8 cellular contexts compared by ENCODE assay signal in genomic region chr10:44878704-44879530, GRCh38. TPM values are rescaled to one million over a fixed set of nuclear protein-coding genes. Genes with fewer than 3 reads are reported as not detected.
DNase-seq lines count a peak whose midpoint lies in the region; ATAC-seq, FAIRE-seq and TF ChIP-seq lines count a peak whose summit lies in the region.

No MANE protein-coding gene starts in this region.

- peak overlapping the region; percentile 80 for H3K4me2 ChIP-seq in HepG2 (ENCODE audit: low read depth, low read length)

- H2AFZ ChIP-seq in HepG2 (ENCODE audit: low read length) = no peak overlapping the region

- no peak for FAIRE-seq in HepG2 (lab: Jason Lieb, UNC)

- TF ChIP-seq CTCF in GM06990 (IDR thresholded peaks at IDR 0.05; ENCODE audit: insufficient read depth, low read length, poor library complexity, severe bottlenecking) = no peak
- TF ChIP-seq CTCF in HepG2 (CRISPR knock-in tag; IDR thresholded peaks at IDR 0.05) = peak; percentile 24; the same call in 1 of the 2 replicates

- CTCF ChIA-PET in activated CD4-positive, alpha-beta memory T cell treated with anti-CD3 and anti-CD28 coated beads, Interleukin-2, amount 10 ng/mL, durations not matched to agents 7 days and 5 days (lab: Charles Lee) = interaction anchor here (0.8 kb wide), 1 partner anchor 15 kb away, joined by 5 read pairs; no protein-coding TSS in a partner anchor
- CTCF ChIA-PET in HepG2 (lab: Yijun Ruan, JAX; ENCODE audit: low intra/inter-chr PET ratio, low total read pairs) = no interaction called here

- no peaks in the 10 kb centered on the region; the same call in none of the 2 replicates for H3K27me3 ChIP-seq in GM06990 (replicated peaks; ENCODE audit: control insufficient read depth, insufficient read depth, low read length)
- peaks cover 3 to 8% of the 10 kb centered on the region in 2 donors for H3K27me3 ChIP-seq in duodenal mucosa (ENCODE audit: control insufficient read depth in 1 of 2, insufficient read depth in 2 of 2, low read length in 2 of 2)
- H3K27me3 ChIP-seq in HepG2 (ENCODE audit: control insufficient read depth in 1 of 2, insufficient read depth in 2 of 2, low read length in 2 of 2) = peaks cover 0 to 38% of the 10 kb centered on the region in 2 experiments; a peak in 3 of 5 replicates

- H3K27me3 Mint-ChIP-seq in activated CD4-positive, alpha-beta memory T cell treated with anti-CD3 and anti-CD28 coated beads, Interleukin-2, amount 10 ng/mL, durations not matched to agents 7 days and 5 days = peaks cover 13% of the 10 kb centered on the region

- H3K36me3 ChIP-seq in GM06990 (ENCODE audit: control insufficient read depth, insufficient read depth, low read length) = no peaks in the 10 kb centered on the region
- no peaks in the 10 kb centered on the region for H3K36me3 ChIP-seq in duodenal mucosa (ENCODE audit: control insufficient read depth in 1 of 2, insufficient read depth in 2 of 2, low read length in 2 of 2)
- no peaks in the 10 kb centered on the region for H3K36me3 ChIP-seq in HepG2 (replicated peaks in 1 of 2; ENCODE audit: control insufficient read depth in 1 of 2, insufficient read depth in 2 of 2, low read length in 2 of 2)

- no peaks in the 10 kb centered on the region for H3K9me3 ChIP-seq in duodenal mucosa (ENCODE audit: control insufficient read depth in 1 of 2, low read length in 2 of 2)
- H3K9me3 ChIP-seq in HepG2 (ENCODE audit: low read length) = no peaks in the 10 kb centered on the region

- TF ChIP-seq EP300 in HepG2 (IDR thresholded peaks at IDR 0.05; ENCODE audit: low read depth in 2 of 2, low read length in 2 of 2) (no peak), HepG2 (CRISPR knock-in tag; IDR thresholded peaks at IDR 0.05; ENCODE audit: borderline replicate concordance) (no peak)

- intact Hi-C loops in HepG2 (cut with micrococcal nuclease; ENCODE audit: unreplicated experiment) = no loop called here

- POLR2A ChIA-PET in activated CD4-positive, alpha-beta memory T cell treated with anti-CD3 and anti-CD28 coated beads, Interleukin-2, amount 10 ng/mL, durations not matched to agents 7 days and 5 days (lab: Charles Lee) = no interaction called here
- POLR2A ChIA-PET in HepG2 (lab: Yijun Ruan, JAX) = no interaction called here

- H3K9me3 Mint-ChIP-seq in activated CD4-positive, alpha-beta memory T cell treated with anti-CD3 and anti-CD28 coated beads, Interleukin-2, amount 10 ng/mL, durations not matched to agents 7 days and 5 days = no peaks in the 10 kb centered on the region

- DNase-seq in GM06990 (ENCODE audit: extremely low read depth, insufficient read length) = peak; percentile 53
- DNase-seq in NCI-H446 (lab: John Stamatoyannopoulos, UW) = peak; percentile 1 to 72
- DNase-seq in activated CD4-positive, alpha-beta memory T cell treated with anti-CD3 and anti-CD28 coated beads, Interleukin-2, amount 10 ng/mL, durations not matched to agents 7 days and 5 days = peak; percentile 77
- DNase-seq in HepG2 (ENCODE audit: low spot score) = peak; percentile 49
- peak; percentile 72 to 74 for DNase-seq in stimulated activated CD4-positive, alpha-beta T cell treated with anti-CD3 and anti-CD28 coated beads, Interleukin-1b, Interleukin-23, amount 100 ng/mL, for 4 hours (ENCODE audit: low read depth in 2 of 2)
- no peak for DNase-seq in RPMI8226

- H3K4me1 ChIP-seq in duodenal mucosa (ENCODE audit: control insufficient read depth in 1 of 2, insufficient read depth in 2 of 2, low read length in 2 of 2) (peaks cover 4 to 9% of the 10 kb centered on the region in 2 donors), HepG2 (ENCODE audit: insufficient read depth, low read length) (peaks cover 19% of the 10 kb centered on the region)

- H4K20me1 ChIP-seq in HepG2 (ENCODE audit: insufficient read depth, low read length) = no peaks in the 10 kb centered on the region

- peak overlapping the region; percentile 73 for H3K4me3 Mint-ChIP-seq in activated CD4-positive, alpha-beta memory T cell treated with anti-CD3 and anti-CD28 coated beads, Interleukin-2, amount 10 ng/mL, durations not matched to agents 7 days and 5 days

- BruUV-seq in HepG2 (replicated peaks; lab: Mats Ljungman, UMichigan) = no TSS peak

- WGBS in HepG2 (ENCODE audit: low lambda C conversion rate) = 34% methylated on average over 21 of the region's 30 CpGs

- ATAC-seq in HG02970 (IDR thresholded peaks at IDR 0.05; ENCODE audit: low FRiP score, unreplicated experiment) = peak; percentile 65
- ATAC-seq in HepG2 = peak; percentile 89

- TF ChIP-seq POLR2A in HepG2 (IDR thresholded peaks at IDR 0.05; ENCODE audit: insufficient read depth in 1 of 2, low read depth in 2 of 2, low read length in 2 of 2) = no peak

- TF ChIP-seq RAD21 in HepG2 (CRISPR knock-in tag; IDR thresholded peaks at IDR 0.05) = no peak

- H3K36me3 Mint-ChIP-seq in activated CD4-positive, alpha-beta memory T cell treated with anti-CD3 and anti-CD28 coated beads, Interleukin-2, amount 10 ng/mL, durations not matched to agents 7 days and 5 days (ENCODE audit: low read depth) = no peaks in the 10 kb centered on the region

- H3K27ac ChIP-seq in duodenal mucosa (ENCODE audit: low read depth, low read length) (no peak overlapping the region), HepG2 (ENCODE audit: extremely low read length, insufficient read depth, low read length) (no peak overlapping the region)

- H3K4me3 ChIP-seq in GM06990 (replicated peaks; ENCODE audit: low read depth, low read length) (no peak overlapping the region; the same call in 1 of the 2 replicates), duodenal mucosa (ENCODE audit: low read depth in 1 of 2, low read length in 2 of 2) (peak overlapping the region; percentile 74), HepG2 (replicated peaks in 1 of 3; ENCODE audit: insufficient read depth in 1 of 3, low read depth in 2 of 3, low read length in 3 of 3) (peak overlapping the region in 2 of 3 experiments; percentile 3 to 48; a peak in 2 of 6 replicates)

- H3K4me1 Mint-ChIP-seq in activated CD4-positive, alpha-beta memory T cell treated with anti-CD3 and anti-CD28 coated beads, Interleukin-2, amount 10 ng/mL, durations not matched to agents 7 days and 5 days = peaks cover 14% of the 10 kb centered on the region

- H3K9ac ChIP-seq in duodenal mucosa (ENCODE audit: low read depth in 1 of 2, low read length in 2 of 2) (peak overlapping the region; percentile 42 to 56), HepG2 (ENCODE audit: insufficient read depth, low read depth, low read length) (no peak overlapping the region)

- no peaks in the 10 kb centered on the region for H3K79me2 ChIP-seq in HepG2 (ENCODE audit: insufficient read depth, low read length)

- in situ Hi-C loops in HepG2 (cut with HindIII; ENCODE audit: extremely low pct_ligation_motif_present, low pct_unique_long_range_greater_than_20kb) = no loop called here

- H3K27ac Mint-ChIP-seq in activated CD4-positive, alpha-beta memory T cell treated with anti-CD3 and anti-CD28 coated beads, Interleukin-2, amount 10 ng/mL, durations not matched to agents 7 days and 5 days = peak overlapping the region; percentile 28

TF ChIP-seq in HepG2, 621 proteins besides CTCF, POLR2A, EP300 and RAD21 (continues in another document):
- TF ChIP-seq ZNF556 (CRISPR knock-in tag; IDR thresholded peaks at IDR 0.05; ENCODE audit: borderline replicate concordance) (no peak), YY1 (IDR thresholded peaks at IDR 0.05; ENCODE audit: insufficient read depth, insufficient replicate concordance, low read depth, low read length) (no peak), NAIF1 (CRISPR knock-in tag; IDR thresholded peaks at IDR 0.05; ENCODE audit: borderline replicate concordance) (peak; percentile 37; the same call in 1 of the 2 replicates), THYN1 (CRISPR knock-in tag; IDR thresholded peaks at IDR 0.05; ENCODE audit: borderline replicate concordance, low read depth) (no peak), ZNF230 (CRISPR knock-in tag; IDR thresholded peaks at IDR 0.05) (0 out of 2 replicates have a peak, but pooled peaks have one; percentile 46)

RNA-seq across cellular contexts. Expression of gene TMEM72, which starts 32.2 kb away (rescaled TPM):
- total RNA-seq in activated CD4-positive, alpha-beta memory T cell treated with anti-CD3 and anti-CD28 coated beads, Interleukin-2, amount 10 ng/mL, durations not matched to agents 7 days and 5 days = not detected
- 0.04 TPM in 1 of 2 replicates, not detected in the other for total RNA-seq in HepG2 (2016; rRNA removed; fragmentation: Illumina TruSeq; extraction: Trizol)
- 0.09 TPM in 1 of 2 replicates, not detected in the other for total RNA-seq in HepG2 (2016; cell fraction: cytosol; rRNA removed; fragmentation: Illumina TruSeq; extraction: Trizol; ENCODE audit: low read depth)
- 0.04 TPM in 1 of 2 replicates, not detected in the other for total RNA-seq in HepG2 (2016; cell fraction: insoluble cytoplasmic fraction; rRNA removed; fragmentation: Illumina TruSeq; extraction: Trizol)
- total RNA-seq in HepG2 (2016; cell fraction: membrane; rRNA removed; fragmentation: Illumina TruSeq; extraction: Trizol) = 0.12 TPM in 1 of 2 replicates, not detected in the other
- total RNA-seq in HepG2 (2016; cell fraction: nucleus; rRNA removed; fragmentation: Illumina TruSeq; extraction: Trizol) = 0.16 and 0.19 TPM in 2 replicates
- not detected in 2 replicates for polyA plus RNA-seq in HepG2 (2011; rRNA removed)
- not detected in 2 replicates for polyA plus RNA-seq in HepG2 (2011; cell fraction: cytosol; rRNA removed)
- not detected in 2 replicates for polyA plus RNA-seq in HepG2 (2011; cell fraction: nucleus; rRNA removed)
- not detected in 2 replicates for polyA plus RNA-seq in HepG2 (2012)
- polyA plus RNA-seq in HepG2 (2016; cell fraction: cytosol; fragmentation: Illumina TruSeq; extraction: Trizol; ENCODE audit: low read depth) = not detected in 2 replicates
- not detected in 2 replicates for polyA plus RNA-seq in HepG2 (2016; cell fraction: insoluble cytoplasmic fraction; fragmentation: Illumina TruSeq; extraction: Trizol; ENCODE audit: low read depth)
- not detected in 2 replicates for polyA plus RNA-seq in HepG2 (2016; cell fraction: membrane; fragmentation: Illumina TruSeq; extraction: Trizol; ENCODE audit: low read depth)
- not detected in 2 replicates for polyA plus RNA-seq in HepG2 (2016; cell fraction: nucleus; fragmentation: Illumina TruSeq; extraction: Trizol; ENCODE audit: insufficient read depth, low read depth)
- not detected in 2 replicates for polyA minus RNA-seq in HepG2 (2011; rRNA and poly(A)+ RNA removed; ENCODE audit: low replicate concordance)
- not detected in 2 replicates for polyA minus RNA-seq in HepG2 (2011; cell fraction: cytosol; rRNA and poly(A)+ RNA removed)
- polyA minus RNA-seq in HepG2 (2011; cell fraction: nucleus; rRNA and poly(A)+ RNA removed) = 0.13 and 0.25 TPM in 2 replicates
